1 cellular context compared by ENCODE assay signal in the genomic region with DNA sequence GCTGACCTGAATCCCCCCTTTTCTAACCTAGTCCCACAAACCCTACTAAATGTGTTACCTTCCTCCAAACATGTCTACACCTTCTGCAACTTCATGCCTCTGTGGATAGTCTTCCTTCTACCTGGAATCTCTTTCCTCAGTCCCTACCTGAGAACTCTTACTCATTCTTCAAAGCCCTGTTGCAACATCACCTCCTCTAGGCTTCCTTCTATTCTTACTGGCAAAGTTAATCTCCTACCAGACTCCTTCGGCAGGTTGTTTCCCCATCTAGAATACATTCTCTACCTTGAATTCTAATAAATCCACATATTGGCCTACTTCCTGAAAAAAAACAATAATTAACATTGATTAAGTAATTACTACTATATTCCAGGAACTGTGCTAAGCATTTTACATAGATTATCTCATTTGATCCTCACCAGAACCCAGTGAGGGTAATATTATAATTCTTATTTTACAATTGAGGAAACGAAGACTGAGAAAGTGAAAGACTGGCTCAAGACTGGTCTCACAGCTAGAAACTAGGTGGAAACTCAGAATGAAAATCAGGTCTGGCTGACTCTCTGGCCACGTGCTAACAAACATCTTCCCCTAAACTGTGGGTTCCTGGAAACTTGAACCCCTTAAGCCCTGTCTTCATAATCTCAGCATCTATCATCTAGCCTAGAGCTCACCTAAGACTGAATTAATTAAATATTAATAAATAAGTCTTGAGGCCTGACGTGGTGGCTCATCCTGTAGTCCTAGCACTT.
TF ChIP-seq lines count a peak whose summit lies in the region.

No MANE protein-coding gene starts in this region.

TF ChIP-seq in K562, 482 proteins besides CTCF, POLR2A, EP300 and RAD21:
- TF ChIP-seq, protein P1, sequence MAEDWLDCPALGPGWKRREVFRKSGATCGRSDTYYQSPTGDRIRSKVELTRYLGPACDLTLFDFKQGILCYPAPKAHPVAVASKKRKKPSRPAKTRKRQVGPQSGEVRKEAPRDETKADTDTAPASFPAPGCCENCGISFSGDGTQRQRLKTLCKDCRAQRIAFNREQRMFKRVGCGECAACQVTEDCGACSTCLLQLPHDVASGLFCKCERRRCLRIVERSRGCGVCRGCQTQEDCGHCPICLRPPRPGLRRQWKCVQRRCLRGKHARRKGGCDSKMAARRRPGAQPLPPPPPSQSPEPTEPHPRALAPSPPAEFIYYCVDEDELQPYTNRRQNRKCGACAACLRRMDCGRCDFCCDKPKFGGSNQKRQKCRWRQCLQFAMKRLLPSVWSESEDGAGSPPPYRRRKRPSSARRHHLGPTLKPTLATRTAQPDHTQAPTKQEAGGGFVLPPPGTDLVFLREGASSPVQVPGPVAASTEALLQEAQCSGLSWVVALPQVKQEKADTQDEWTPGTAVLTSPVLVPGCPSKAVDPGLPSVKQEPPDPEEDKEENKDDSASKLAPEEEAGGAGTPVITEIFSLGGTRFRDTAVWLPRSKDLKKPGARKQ (CRISPR knock-in tag; IDR thresholded peaks at IDR 0.05): no peak
- TF ChIP-seq CEBPB (tag; IDR thresholded peaks at IDR 0.05) (peak; percentile 85), TEAD2 (tag; IDR thresholded peaks at IDR 0.05) (no peak)
